ENCODE assay signal across 8 cellular contexts in genomic region chr12:57242691-57243454, GRCh38. TPM values are rescaled to one million over a fixed set of nuclear protein-coding genes. Genes with fewer than 3 reads are reported as not detected.
A peak's percentile ranks its signal among the peaks of the same experiment; 100 is the strongest.
DNase-seq lines count a peak whose midpoint lies in the region; ATAC-seq and TF ChIP-seq lines count a peak whose summit lies in the region.

No MANE protein-coding gene starts in this region.

- TF ChIP-seq POLR2A in suprapubic skin (IDR thresholded peaks at IDR 0.05): no peak

- H3K4me1 ChIP-seq in ES-I3 (ENCODE audit: insufficient read depth, low read length) (peaks cover 25% of the 10 kb centered on the region; the same call in 1 of the 2 replicates), mesenchymal stem cell (ENCODE audit: control insufficient read depth, insufficient read depth, low read depth, low read length) (peaks cover 44% of the 10 kb centered on the region), suprapubic skin (peaks cover 62% of the 10 kb centered on the region)

- H3K27ac ChIP-seq in mesenchymal stem cell (ENCODE audit: low read length, poor library complexity, severe bottlenecking) (no peak overlapping the region), suprapubic skin (no peak overlapping the region)

- H3K79me1 ChIP-seq in mesenchymal stem cell (replicated peaks; ENCODE audit: low read length, poor library complexity, severe bottlenecking): no peaks in the 10 kb centered on the region

- peak overlapping the region; percentile 19 to 59 for H3K4me3 ChIP-seq in mesenchymal stem cell (ENCODE audit: insufficient read depth in 1 of 2, low read depth in 1 of 2, low read length in 2 of 2)
- H3K4me3 ChIP-seq in suprapubic skin: peak overlapping the region; percentile 46

- no peak overlapping the region for H3K18ac ChIP-seq in mesenchymal stem cell (ENCODE audit: low read depth in 1 of 2, low read length in 2 of 2)

- peak overlapping the region; percentile 69 for H3K4me2 ChIP-seq in mesenchymal stem cell (ENCODE audit: low read length, poor library complexity, severe bottlenecking)

- H3K9ac ChIP-seq in ES-I3 (ENCODE audit: low read depth, low read length) (peak overlapping the region; percentile 62; the same call in 1 of the 2 replicates), mesenchymal stem cell (ENCODE audit: low read length) (peak overlapping the region; percentile 57)

- H4K91ac ChIP-seq in mesenchymal stem cell (ENCODE audit: low read length): no peak overlapping the region

- H3K27me3 ChIP-seq in mesenchymal stem cell (ENCODE audit: control insufficient read depth in 1 of 2, insufficient read depth in 1 of 2, low read length in 2 of 2) (peaks cover 37 to 65% of the 10 kb centered on the region in 2 experiments), suprapubic skin (peaks cover 52% of the 10 kb centered on the region)

- no peak overlapping the region for H2BK120ac ChIP-seq in mesenchymal stem cell (ENCODE audit: low read depth, low read length)

- no peak overlapping the region for H3K14ac ChIP-seq in mesenchymal stem cell (ENCODE audit: low read length in 2 of 2)

- no peak overlapping the region for H4K8ac ChIP-seq in mesenchymal stem cell (ENCODE audit: low read length)

- H2BK12ac ChIP-seq in mesenchymal stem cell (ENCODE audit: low read length in 2 of 2): no peak overlapping the region

- no peak overlapping the region for H2BK15ac ChIP-seq in mesenchymal stem cell (ENCODE audit: low read depth, poor library complexity, severe bottlenecking)

- 2% methylated on average over 41 of the region's 45 CpGs for WGBS in mesenchymal stem cell
- under 1% methylated on average over 18 of the region's 45 CpGs for WGBS in suprapubic skin

- no peak overlapping the region for H2BK5ac ChIP-seq in mesenchymal stem cell (ENCODE audit: low read depth, low read length, poor library complexity, severe bottlenecking)

- H3K36me3 ChIP-seq in ES-I3 (ENCODE audit: insufficient read depth, low read length) (no peaks in the 10 kb centered on the region), mesenchymal stem cell (ENCODE audit: control insufficient read depth in 1 of 2, insufficient read depth in 2 of 2, low read depth in 1 of 2, low read length in 2 of 2) (no peaks in the 10 kb centered on the region), suprapubic skin (no peaks in the 10 kb centered on the region)

- no peak for TF ChIP-seq EP300 in suprapubic skin (IDR thresholded peaks at IDR 0.05)

- H3K4ac ChIP-seq in mesenchymal stem cell (ENCODE audit: low read depth in 1 of 2, low read length in 2 of 2): no peak overlapping the region

- ATAC-seq in HG02642 (IDR thresholded peaks at IDR 0.05; ENCODE audit: poor library complexity, unreplicated experiment): peak; percentile 35

- peak; percentile 15 to 53 for TF ChIP-seq CTCF in suprapubic skin (IDR thresholded peaks at IDR 0.05)

- no peak overlapping the region for H2AK5ac ChIP-seq in mesenchymal stem cell (ENCODE audit: low read length, severe bottlenecking)

- DNase-seq in NCI-H2196 (lab: John Stamatoyannopoulos, UW; ENCODE audit: unreplicated experiment): peak; percentile 88
- DNase-seq in activated CD4-positive, alpha-beta T cell treated with anti-CD3 and anti-CD28 coated beads for 4 hours: peak; percentile 56 to 75
- DNase-seq in dermis blood vessel endothelial cell: peak; percentile 66
- DNase-seq in mesenchymal stem cell: peak; percentile 63
- DNase-seq in suprapubic skin (ENCODE audit: low spot score in 2 of 2): peak in 1 of 2 donors; percentile 76
- no peak for DNase-seq in epidermal melanocyte (ENCODE audit: insufficient read length, low spot score)

- no peak overlapping the region for H2AFZ ChIP-seq in mesenchymal stem cell (ENCODE audit: low read depth, low read length)

- peak overlapping the region in 1 of 2 experiments; percentile 86 for H3K23ac ChIP-seq in mesenchymal stem cell (ENCODE audit: low read length in 2 of 2)

- H3K9me3 ChIP-seq in ES-I3 (ENCODE audit: control insufficient read depth, insufficient read depth, low read length) (no peaks in the 10 kb centered on the region), mesenchymal stem cell (ENCODE audit: control insufficient read depth, low read length) (no peaks in the 10 kb centered on the region), suprapubic skin (no peaks in the 10 kb centered on the region)

RNA-seq across cellular contexts. Expression of gene STAC3, which starts 8.1 kb away (rescaled TPM):
- total RNA-seq in dermis blood vessel endothelial cell: 0.65 TPM in 1 of 2 replicates, not detected in the other
- polyA plus RNA-seq in mesenchymal stem cell (2013, experiment 1 of 2): 0.61 TPM
- 0.21 TPM for polyA plus RNA-seq in mesenchymal stem cell (2013, experiment 2 of 2)
- total RNA-seq in suprapubic skin: 1 to 10 TPM; 1.7 to 3.0 (median 2.1) TPM

RNA-seq across cellular contexts. Expression of gene SHMT2, which starts 13.4 kb away (rescaled TPM):
- total RNA-seq in dermis blood vessel endothelial cell (140 and 291 TPM in 2 replicates), suprapubic skin (10 to 100 TPM; 53.5 to 87.2 (median 70.3) TPM)
- 196 TPM for polyA plus RNA-seq in mesenchymal stem cell (2013, experiment 1 of 2)
- 196 TPM for polyA plus RNA-seq in mesenchymal stem cell (2013, experiment 2 of 2)

RNA-seq across cellular contexts. Expression of gene NXPH4, which starts 26.3 kb away (rescaled TPM):
- total RNA-seq in dermis blood vessel endothelial cell (0.51 TPM in 1 of 2 replicates, not detected in the other), suprapubic skin (10 to 100 TPM in 3 of 4 donors, 1 to 10 TPM in 1; 7.1 to 26.0 (median 18.3) TPM)
- 1.8 TPM for polyA plus RNA-seq in mesenchymal stem cell (2013, experiment 1 of 2)
- 1.6 TPM for polyA plus RNA-seq in mesenchymal stem cell (2013, experiment 2 of 2)
